6 cellular contexts compared by ENCODE assay signal in genomic region chr12:113186033-113186365, GRCh38. TPM values are rescaled to one million over a fixed set of nuclear protein-coding genes. Genes with fewer than 3 reads are reported as not detected.
DNase-seq lines count a peak whose midpoint lies in the region; ATAC-seq and TF ChIP-seq lines count a peak whose summit lies in the region.

No MANE protein-coding gene starts in this region.

- no peaks in the 10 kb centered on the region for H3K9me3 ChIP-seq in CD4-positive, CD25-positive, alpha-beta regulatory T cell (ENCODE audit: control insufficient read depth in 2 of 2, low read length in 2 of 2)
- no peaks in the 10 kb centered on the region for H3K9me3 ChIP-seq in thoracic aorta

- TF ChIP-seq CTCF in thoracic aorta (IDR thresholded peaks at IDR 0.05), result no peak

- peak overlapping the region; percentile 90 to 97 (median 96) for H3K4me3 Mint-ChIP-seq in CD4-positive, CD25-positive, alpha-beta regulatory T cell

- peaks cover 3% of the 10 kb centered on the region for H3K36me3 Mint-ChIP-seq in CD4-positive, CD25-positive, alpha-beta regulatory T cell

- H3K9me3 Mint-ChIP-seq in CD4-positive, CD25-positive, alpha-beta regulatory T cell, result no peaks in the 10 kb centered on the region

- H3K4me1 Mint-ChIP-seq in CD4-positive, CD25-positive, alpha-beta regulatory T cell, result peaks cover 6 to 59% (median 24%) of the 10 kb centered on the region in 4 donors

- peak in 1 of 3 donors; percentile 45 for DNase-seq in CD4-positive, CD25-positive, alpha-beta regulatory T cell
- DNase-seq in NCI-H748 (lab: John Stamatoyannopoulos, UW; ENCODE audit: unreplicated experiment) (peak; percentile 67), fibroblast of peridontal ligament (ENCODE audit: extremely low read depth) (peak; percentile 31), thoracic aorta (ENCODE audit: low spot score) (no peak), COR-L47 (lab: John Stamatoyannopoulos, UW) (no peak)
- no peak for DNase-seq in stimulated activated CD4-positive, alpha-beta T cell treated with anti-CD3 and anti-CD28 coated beads, Interleukin-1b, Interleukin-23, amount 100 ng/mL, for 48 hours

- ATAC-seq in CD4-positive, CD25-positive, alpha-beta regulatory T cell (ENCODE audit: low read depth in 2 of 2), result no peak
- ATAC-seq in thoracic aorta (ENCODE audit: insufficient number of reproducible peaks, low FRiP score, low read depth), result no peak

- H3K4me3 ChIP-seq in CD4-positive, CD25-positive, alpha-beta regulatory T cell (ENCODE audit: low read depth, low read length), result peak overlapping the region; percentile 87
- peak overlapping the region; percentile 98 for H3K4me3 ChIP-seq in thoracic aorta

- no peaks in the 10 kb centered on the region for H3K27me3 Mint-ChIP-seq in CD4-positive, CD25-positive, alpha-beta regulatory T cell

- H3K4me1 ChIP-seq in CD4-positive, CD25-positive, alpha-beta regulatory T cell (ENCODE audit: control insufficient read depth, insufficient read depth, low read length, poor library complexity, severe bottlenecking), result peaks cover 38% of the 10 kb centered on the region
- H3K4me1 ChIP-seq in thoracic aorta (ENCODE audit: control insufficient read depth in 1 of 2, low read depth in 2 of 2), result peaks cover 22 to 36% of the 10 kb centered on the region in 2 donors

- H3K27me3 ChIP-seq in CD4-positive, CD25-positive, alpha-beta regulatory T cell (ENCODE audit: control insufficient read depth, insufficient read depth, low read length), result no peaks in the 10 kb centered on the region
- no peaks in the 10 kb centered on the region for H3K27me3 ChIP-seq in thoracic aorta (replicated peaks; ENCODE audit: insufficient read depth)

- peaks cover 15% of the 10 kb centered on the region for H3K36me3 ChIP-seq in CD4-positive, CD25-positive, alpha-beta regulatory T cell (ENCODE audit: control insufficient read depth, insufficient read depth, low read length)
- H3K36me3 ChIP-seq in thoracic aorta, result no peaks in the 10 kb centered on the region

- H3K27ac Mint-ChIP-seq in CD4-positive, CD25-positive, alpha-beta regulatory T cell, result peak overlapping the region; percentile 9 to 96 (median 92)

- peak overlapping the region; percentile 95 for H3K27ac ChIP-seq in CD4-positive, CD25-positive, alpha-beta regulatory T cell (ENCODE audit: insufficient read depth, low read length, poor library complexity, severe bottlenecking)
- peak overlapping the region; percentile 97 for H3K27ac ChIP-seq in thoracic aorta

RNA-seq across cellular contexts. Expression of gene RITA1, which starts 0.5 kb away (rescaled TPM):
- total RNA-seq in CD4-positive, CD25-positive, alpha-beta regulatory T cell, result 10.1 TPM
- polyA plus RNA-seq in CD4-positive, CD25-positive, alpha-beta regulatory T cell, result 10 to 100 TPM; 20.4 to 38.3 (median 24.2) TPM
- total RNA-seq in thoracic aorta, result 10 to 100 TPM; 12.2 to 26.9 TPM

RNA-seq across cellular contexts. Expression of gene DDX54, which starts 0.7 kb away (rescaled TPM):
- 75.5 TPM for total RNA-seq in CD4-positive, CD25-positive, alpha-beta regulatory T cell
- polyA plus RNA-seq in CD4-positive, CD25-positive, alpha-beta regulatory T cell, result 10 to 100 TPM; 12.5 to 20.8 (median 17.8) TPM
- 10 to 100 TPM; 27.3 to 84.2 TPM for total RNA-seq in thoracic aorta

RNA-seq across cellular contexts. Expression of gene TPCN1, which starts 35.3 kb away (rescaled TPM):
- 44.9 TPM for total RNA-seq in CD4-positive, CD25-positive, alpha-beta regulatory T cell
- 1 to 10 TPM; 5.2 to 9.5 (median 8.4) TPM for polyA plus RNA-seq in CD4-positive, CD25-positive, alpha-beta regulatory T cell
- 10 to 100 TPM; 84.1 to 93.5 TPM for total RNA-seq in thoracic aorta

RNA-seq across cellular contexts. Expression of gene CFAP73, which starts 36.5 kb away (rescaled TPM):
- 0.42 TPM for total RNA-seq in CD4-positive, CD25-positive, alpha-beta regulatory T cell
- not detected for polyA plus RNA-seq in CD4-positive, CD25-positive, alpha-beta regulatory T cell
- total RNA-seq in thoracic aorta, result not detected

RNA-seq across cellular contexts. Expression of gene RASAL1, which starts 50.4 kb away (rescaled TPM):
- total RNA-seq in CD4-positive, CD25-positive, alpha-beta regulatory T cell, result not detected
- polyA plus RNA-seq in CD4-positive, CD25-positive, alpha-beta regulatory T cell, result under 1 TPM in 3 of 4 donors, not detected in 1; 0.42 to 0.79 (median 0.73) TPM
- total RNA-seq in thoracic aorta, result 1 to 10 TPM in 1 of 2 donors, not detected in 1; 2.0 TPM

Comparison
In these comparisons a context has a peak if more than half of its experiments do, and no peak if none do; other contexts are left out.
1. DNase-seq: peak in NCI-H748 (single experiment) and fibroblast of peridontal ligament (single experiment); none in thoracic aorta (single experiment), COR-L47 (single experiment) and stimulated activated CD4-positive, alpha-beta T cell treated with anti-CD3 and anti-CD28 coated beads, Interleukin-1b, Interleukin-23, amount 100 ng/mL, for 48 hours (single experiment).